Comparison of ENCODE assay signal across 8 cellular contexts in the genomic region with DNA sequence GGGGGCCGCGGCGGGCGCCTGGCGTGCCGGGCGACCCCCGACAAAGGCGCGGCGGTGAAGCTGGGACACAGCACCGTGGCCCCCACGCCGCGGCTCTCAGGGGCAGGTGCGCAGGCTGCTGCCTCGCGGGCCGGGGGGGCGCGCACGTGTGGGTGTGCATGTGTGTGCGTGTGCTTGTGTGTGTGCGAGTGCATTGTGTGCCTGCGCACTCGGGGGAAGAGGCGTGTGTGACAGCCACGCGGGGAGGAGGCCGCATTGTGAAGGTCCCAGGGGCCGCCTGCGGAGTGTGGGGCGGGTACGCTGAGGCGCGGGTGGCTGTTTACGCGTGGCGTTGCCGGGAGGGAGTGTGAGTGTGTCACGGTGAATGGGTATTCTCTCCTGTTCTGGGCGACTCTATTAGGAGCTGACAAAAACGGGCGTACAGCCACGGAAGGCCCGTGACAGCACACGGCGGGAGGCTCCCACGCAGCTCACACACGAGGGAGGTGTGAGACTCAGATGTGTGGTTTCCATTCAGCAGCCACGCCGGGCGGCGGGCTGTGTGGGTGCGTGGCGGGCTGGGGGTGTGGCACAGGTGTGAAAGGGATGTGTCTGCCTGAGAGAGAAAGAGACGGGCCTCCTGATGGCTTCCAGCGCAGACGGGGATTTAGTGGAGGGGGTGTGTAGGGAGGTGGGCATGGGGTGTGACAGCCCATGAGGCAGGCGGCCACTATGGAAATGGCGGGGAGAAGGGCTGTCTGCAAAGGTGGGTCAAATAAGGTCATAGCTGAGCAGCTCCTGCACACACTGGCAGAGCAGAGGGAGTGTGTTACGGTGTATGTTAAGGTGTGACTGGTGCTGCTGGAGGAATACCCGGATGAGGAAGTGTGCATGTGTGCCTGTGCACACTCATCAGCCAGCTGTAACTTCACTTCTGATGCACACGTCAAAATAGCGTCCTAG. TPM values are rescaled to one million over a fixed set of nuclear protein-coding genes. Genes with fewer than 3 reads are reported as not detected.
DNase-seq lines count a peak whose midpoint lies in the region; ATAC-seq lines count a peak whose summit lies in the region.

No MANE protein-coding gene starts in this region.

- H3K27me3 ChIP-seq in right cardiac atrium (ENCODE audit: control insufficient read depth, insufficient read depth): no peaks in the 10 kb centered on the region
- H3K27me3 ChIP-seq in skeletal muscle tissue (ENCODE audit: control insufficient read depth in 3 of 3, insufficient read depth in 3 of 3, low read length in 3 of 3): peaks cover 4 to 5% (median 5%) of the 10 kb centered on the region in 3 donors

- peak; percentile 32 to 39 for ATAC-seq in right cardiac atrium

- H3K4me3 ChIP-seq in right cardiac atrium (ENCODE audit: low read length) (peak overlapping the region; percentile 50), skeletal muscle tissue (ENCODE audit: low read length in 3 of 3) (peak overlapping the region; percentile 69 to 79 (median 77))

- DNase-seq in NCI-H1105 (lab: John Stamatoyannopoulos, UW): peak; percentile 16
- DNase-seq in NCI-H1105 treated with DMSO at 0.1 percent for 48 hours (lab: John Stamatoyannopoulos, UW): no peak
- DNase-seq in NOMO-1 (lab: John Stamatoyannopoulos, UW; ENCODE audit: unreplicated experiment in 2 of 2): peak; percentile 22 to 63
- DNase-seq in activated naive CD4-positive, alpha-beta T cell treated with anti-CD3 and anti-CD28 coated beads for 36 hours: peak; percentile 33
- peak; percentile 34 to 66 (median 51) for DNase-seq in right cardiac atrium
- no peak for DNase-seq in epidermal melanocyte (ENCODE audit: insufficient read length, low spot score)
- DNase-seq in NK-92 (lab: John Stamatoyannopoulos, UW; ENCODE audit: unreplicated experiment): no peak

- H3K36me3 ChIP-seq in skeletal muscle tissue (ENCODE audit: control insufficient read depth in 3 of 3, insufficient read depth in 3 of 3, low read length in 3 of 3): no peaks in the 10 kb centered on the region

- peaks cover 5% of the 10 kb centered on the region for H3K4me1 ChIP-seq in right cardiac atrium (ENCODE audit: control insufficient read depth, insufficient read depth, low read length)
- H3K4me1 ChIP-seq in skeletal muscle tissue (ENCODE audit: control insufficient read depth in 3 of 3, insufficient read depth in 3 of 3, low read length in 3 of 3): peaks cover 8 to 15% (median 13%) of the 10 kb centered on the region in 3 donors

- WGBS in right cardiac atrium: 20% methylated on average over 65 of the region's 65 CpGs

- no peaks in the 10 kb centered on the region for H3K9me3 Mint-ChIP-seq in activated naive CD4-positive, alpha-beta T cell treated with anti-CD3 and anti-CD28 coated beads for 36 hours

- peak overlapping the region in 1 of 3 donors; percentile 72 for H3K9ac ChIP-seq in skeletal muscle tissue (ENCODE audit: low read depth in 1 of 3, low read length in 3 of 3)

- peak overlapping the region; percentile 63 for H3K4me3 Mint-ChIP-seq in activated naive CD4-positive, alpha-beta T cell treated with anti-CD3 and anti-CD28 coated beads for 36 hours

- intact Hi-C loops in activated naive CD4-positive, alpha-beta T cell treated with anti-CD3 and anti-CD28 coated beads for 36 hours (cut with micrococcal nuclease): no loop called here
- intact Hi-C loops in right cardiac atrium (cut with DNase I): no loop called here

- H3K27ac ChIP-seq in right cardiac atrium (ENCODE audit: low read length) (no peak overlapping the region), skeletal muscle tissue (ENCODE audit: low read depth, low read length) (no peak overlapping the region)

- no peak overlapping the region for H3K27ac Mint-ChIP-seq in activated naive CD4-positive, alpha-beta T cell treated with anti-CD3 and anti-CD28 coated beads for 36 hours

- CTCF ChIA-PET in activated naive CD4-positive, alpha-beta T cell treated with anti-CD3 and anti-CD28 coated beads for 36 hours (lab: Charles Lee): interaction anchor here (0.5 to 1.6 kb wide), 2 partner anchors 10 to 55 kb away, joined by 4 to 6 read pairs; no protein-coding TSS in a partner anchor

- H3K9me3 ChIP-seq in right cardiac atrium (ENCODE audit: control insufficient read depth, low read length) (no peaks in the 10 kb centered on the region), skeletal muscle tissue (ENCODE audit: control insufficient read depth in 3 of 3, low read length in 3 of 3) (no peaks in the 10 kb centered on the region)

- H3K4me1 Mint-ChIP-seq in activated naive CD4-positive, alpha-beta T cell treated with anti-CD3 and anti-CD28 coated beads for 36 hours (ENCODE audit: low read depth): peaks cover 20% of the 10 kb centered on the region

- no peaks in the 10 kb centered on the region for H3K36me3 Mint-ChIP-seq in activated naive CD4-positive, alpha-beta T cell treated with anti-CD3 and anti-CD28 coated beads for 36 hours (ENCODE audit: low read depth)

- peaks cover 25% of the 10 kb centered on the region for H3K27me3 Mint-ChIP-seq in activated naive CD4-positive, alpha-beta T cell treated with anti-CD3 and anti-CD28 coated beads for 36 hours (ENCODE audit: low read depth)

RNA-seq across cellular contexts. Expression of gene PODXL2, which starts 0.7 kb away (rescaled TPM):
- total RNA-seq in activated naive CD4-positive, alpha-beta T cell treated with anti-CD3 and anti-CD28 coated beads for 36 hours: 1 to 10 TPM in 1 of 2 experiments, under 1 TPM in 1; 0.98 to 1.1 TPM
- total RNA-seq in right cardiac atrium: 1 to 10 TPM; 1.5 to 3.0 (median 2.1) TPM
- 2.0 TPM for polyA plus RNA-seq in right cardiac atrium
- total RNA-seq in skeletal muscle tissue: 4.2 TPM

RNA-seq across cellular contexts. Expression of gene MCM2, which starts 31.5 kb away (rescaled TPM):
- total RNA-seq in activated naive CD4-positive, alpha-beta T cell treated with anti-CD3 and anti-CD28 coated beads for 36 hours: 100 to 1,000 TPM; 250 to 259 TPM
- 1 to 10 TPM; 4.0 to 7.9 (median 6.1) TPM for total RNA-seq in right cardiac atrium
- 3.2 TPM for polyA plus RNA-seq in right cardiac atrium
- 30.3 TPM for total RNA-seq in skeletal muscle tissue

RNA-seq across cellular contexts. Expression of gene TPRA1, which starts 39.2 kb away (rescaled TPM):
- total RNA-seq in activated naive CD4-positive, alpha-beta T cell treated with anti-CD3 and anti-CD28 coated beads for 36 hours: 10 to 100 TPM; 15.1 to 15.9 TPM
- total RNA-seq in right cardiac atrium: 10 to 100 TPM; 18.5 to 23.7 (median 20.1) TPM
- 17.9 TPM for polyA plus RNA-seq in right cardiac atrium
- total RNA-seq in skeletal muscle tissue: 15.1 TPM

RNA-seq across cellular contexts. Expression of gene ABTB1, which starts 43.0 kb away (rescaled TPM):
- total RNA-seq in activated naive CD4-positive, alpha-beta T cell treated with anti-CD3 and anti-CD28 coated beads for 36 hours: 10 to 100 TPM; 10.6 to 13.5 TPM
- total RNA-seq in right cardiac atrium (10 to 100 TPM; 20.2 to 47.1 (median 34.1) TPM), skeletal muscle tissue (6.3 TPM)
- polyA plus RNA-seq in right cardiac atrium: 38.2 TPM

Comparison
In these comparisons a context has a peak if more than half of its experiments do, and no peak if none do; other contexts are left out.
1. DNase-seq: peak in NCI-H1105 (single experiment), NOMO-1 (2 of 2), activated naive CD4-positive, alpha-beta T cell treated with anti-CD3 and anti-CD28 coated beads for 36 hours (single experiment) and right cardiac atrium (3 of 3); none in NCI-H1105 treated with DMSO at 0.1 percent for 48 hours (single experiment), epidermal melanocyte (single experiment) and NK-92 (single experiment).